19 cellular contexts compared by ENCODE assay signal in the genomic region with DNA sequence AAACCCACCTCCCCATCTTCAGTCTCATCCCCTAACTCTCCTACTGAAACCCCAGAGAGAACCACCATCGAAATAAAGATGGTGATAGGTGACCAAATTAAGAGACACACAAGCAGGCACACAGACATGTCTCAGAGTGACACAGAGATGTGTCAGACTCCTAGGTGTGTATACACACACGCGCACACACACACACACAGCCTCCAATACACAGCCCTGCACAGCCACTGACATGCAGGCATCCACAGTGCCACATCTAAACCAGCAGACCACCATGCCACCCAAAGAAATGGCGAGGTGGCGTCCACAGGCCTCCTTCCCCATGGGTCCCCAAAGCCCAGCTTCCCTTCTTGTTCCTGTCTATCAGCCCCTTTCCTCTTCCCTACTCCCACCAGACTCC. TPM values are rescaled to one million over a fixed set of nuclear protein-coding genes. Genes with fewer than 3 reads are reported as not detected.
A peak's percentile ranks its signal among the peaks of the same experiment; 100 is the strongest.
DNase-seq lines count a peak whose midpoint lies in the region; ATAC-seq, FAIRE-seq and TF ChIP-seq lines count a peak whose summit lies in the region.
"Had no signal": no experiment of that assay in that cellular context is flagged by ENCODE, and none has a peak within 500 bp of the region (broad histone marks: within the 10 kb centered on the region; RNA-seq: fewer than 3 reads in every experiment).

No MANE protein-coding gene starts in this region.

- H3K9me3 ChIP-seq in BLaER1 (no peaks in the 10 kb centered on the region), GM12878 (replicated peaks; ENCODE audit: control insufficient read depth, insufficient read depth, low read length) (no peaks in the 10 kb centered on the region), neural progenitor cell (ENCODE audit: low read depth) (no peaks in the 10 kb centered on the region), uterus (no peaks in the 10 kb centered on the region), upper lobe of left lung (no peaks in the 10 kb centered on the region)
- H3K9me3 ChIP-seq: A549 had no signal

- H3K4me1 Mint-ChIP-seq in neural progenitor cell: peaks cover 53% of the 10 kb centered on the region
- H3K4me1 Mint-ChIP-seq in stimulated activated effector memory CD8-positive, alpha-beta T cell treated with anti-CD3 and anti-CD28 coated beads, Interleukin-12 subunit alpha, Interleukin-12 subunit beta, amount 100 ng/mL, for 72 hours: peaks cover 19% of the 10 kb centered on the region
- H3K4me1 Mint-ChIP-seq in activated CD4-positive, alpha-beta memory T cell treated with anti-CD3 and anti-CD28 coated beads, Interleukin-2, amount 10 ng/mL, durations not matched to agents 7 days and 5 days: peaks cover 6% of the 10 kb centered on the region

- H3K4me2 ChIP-seq in BLaER1 (peak overlapping the region; percentile 96), GM12878 (ENCODE audit: control insufficient read depth, insufficient read depth) (no peak overlapping the region), neural progenitor cell (no peak overlapping the region)
- H3K4me2 ChIP-seq: A549, GM23338 had no signal

- ATAC-seq in GM12878: no peak
- no peak for ATAC-seq in stimulated activated effector memory CD8-positive, alpha-beta T cell treated with anti-CD3 and anti-CD28 coated beads, Interleukin-12 subunit alpha, Interleukin-12 subunit beta, amount 100 ng/mL, for 72 hours
- no peak for ATAC-seq in upper lobe of left lung (ENCODE audit: low FRiP score in 2 of 2)
- ATAC-seq in GM18868 (IDR thresholded peaks at IDR 0.05; ENCODE audit: unreplicated experiment): no peak
- ATAC-seq: A549 had no signal

- FAIRE-seq in GM12878 (lab: Jason Lieb, UNC): no peak
- FAIRE-seq: A549, H54 had no signal

- no peak overlapping the region; the same call in 1 of the 2 replicates for H3K9ac ChIP-seq in BLaER1
- no peak overlapping the region for H3K9ac ChIP-seq in GM12878 (ENCODE audit: control insufficient read depth, insufficient read depth, low read length)
- H3K9ac ChIP-seq in neural progenitor cell: no peak overlapping the region

- no peak for TF ChIP-seq EP300 in GM12878 (IDR thresholded peaks at IDR 0.05; ENCODE audit: borderline replicate concordance in 1 of 2, control insufficient read depth in 1 of 2, low read depth in 2 of 2, low read length in 2 of 2)
- TF ChIP-seq EP300 in upper lobe of left lung (IDR thresholded peaks at IDR 0.05): no peak

- H3K4me3 Mint-ChIP-seq in neural progenitor cell: no peak overlapping the region
- no peak overlapping the region for H3K4me3 Mint-ChIP-seq in stimulated activated effector memory CD8-positive, alpha-beta T cell treated with anti-CD3 and anti-CD28 coated beads, Interleukin-12 subunit alpha, Interleukin-12 subunit beta, amount 100 ng/mL, for 72 hours
- no peak overlapping the region for H3K4me3 Mint-ChIP-seq in activated CD4-positive, alpha-beta memory T cell treated with anti-CD3 and anti-CD28 coated beads, Interleukin-2, amount 10 ng/mL, durations not matched to agents 7 days and 5 days
- H3K4me3 Mint-ChIP-seq: CD4-positive, CD25-positive, alpha-beta regulatory T cell; CD8-positive, alpha-beta memory T cell; GM23338 had no signal

- H3F3A ChIP-seq in neural progenitor cell (ENCODE audit: low read depth): no peaks in the 10 kb centered on the region

- H3K27ac ChIP-seq in BLaER1: peak overlapping the region; percentile 78
- no peak overlapping the region for H3K27ac ChIP-seq in GM12878 (ENCODE audit: control insufficient read depth, insufficient read depth)
- H3K27ac ChIP-seq in neural progenitor cell: no peak overlapping the region
- H3K27ac ChIP-seq in uterus: no peak overlapping the region
- no peak overlapping the region for H3K27ac ChIP-seq in upper lobe of left lung
- H3K27ac ChIP-seq: 22Rv1, A549, HL-60 had no signal

- no peaks in the 10 kb centered on the region for H3K36me3 Mint-ChIP-seq in neural progenitor cell
- no peaks in the 10 kb centered on the region for H3K36me3 Mint-ChIP-seq in stimulated activated effector memory CD8-positive, alpha-beta T cell treated with anti-CD3 and anti-CD28 coated beads, Interleukin-12 subunit alpha, Interleukin-12 subunit beta, amount 100 ng/mL, for 72 hours
- H3K36me3 Mint-ChIP-seq in activated CD4-positive, alpha-beta memory T cell treated with anti-CD3 and anti-CD28 coated beads, Interleukin-2, amount 10 ng/mL, durations not matched to agents 7 days and 5 days (ENCODE audit: low read depth): no peaks in the 10 kb centered on the region
- H3K36me3 Mint-ChIP-seq: CD4-positive, CD25-positive, alpha-beta regulatory T cell had no signal

- SMC1A ChIA-PET in GM12878 (lab: Charles Lee; ENCODE audit: uncharacterized antibody, unreplicated experiment): no interaction called here

- RAD21 ChIA-PET in GM12878 (lab: Charles Lee; ENCODE audit: unreplicated experiment): no interaction called here

- H3K27me3 ChIP-seq in BLaER1: no peaks in the 10 kb centered on the region
- peaks cover 0 to 2% of the 10 kb centered on the region in 2 experiments for H3K27me3 ChIP-seq in GM12878 (replicated peaks in 1 of 2; ENCODE audit: control insufficient read depth in 2 of 2, insufficient read depth in 2 of 2, low read length in 1 of 2)
- H3K27me3 ChIP-seq in neural progenitor cell: peaks cover 37% of the 10 kb centered on the region
- H3K27me3 ChIP-seq in uterus: no peaks in the 10 kb centered on the region
- H3K27me3 ChIP-seq in upper lobe of left lung: no peaks in the 10 kb centered on the region

- POLR2A ChIA-PET in GM12878 (lab: Charles Lee): interaction anchor here (0.6 kb wide), 1 partner anchor 27 kb away, joined by 3 read pairs; no protein-coding TSS in a partner anchor
- POLR2A ChIA-PET in activated CD4-positive, alpha-beta memory T cell treated with anti-CD3 and anti-CD28 coated beads, Interleukin-2, amount 10 ng/mL, durations not matched to agents 7 days and 5 days (lab: Charles Lee): no interaction called here

- TF ChIP-seq POLR2A in GM12878 (IDR thresholded peaks at IDR 0.05; ENCODE audit: low read depth, low read length) (no peak), uterus (IDR thresholded peaks at IDR 0.05) (no peak), upper lobe of left lung (IDR thresholded peaks at IDR 0.05) (no peak)

- H3K36me3 ChIP-seq in BLaER1 (no peaks in the 10 kb centered on the region), GM12878 (ENCODE audit: control insufficient read depth in 2 of 2, insufficient read depth in 2 of 2, low read length in 1 of 2) (no peaks in the 10 kb centered on the region), neural progenitor cell (no peaks in the 10 kb centered on the region), uterus (no peaks in the 10 kb centered on the region), upper lobe of left lung (no peaks in the 10 kb centered on the region)

- H4K20me1 ChIP-seq in BLaER1 (no peaks in the 10 kb centered on the region), GM12878 (ENCODE audit: control insufficient read depth, insufficient read depth) (no peaks in the 10 kb centered on the region), neural progenitor cell (ENCODE audit: low read depth) (no peaks in the 10 kb centered on the region)

- TF ChIP-seq CTCF in GM12878 (IDR thresholded peaks at IDR 0.05 in 2 of 3, conservative IDR thresholded peaks at IDR 0.05 in 1 of 3; ENCODE audit: control insufficient read depth in 2 of 3, extremely low read depth in 1 of 3, insufficient read depth in 1 of 3, low read depth in 3 of 3, low read length in 3 of 3): no peak
- no peak for TF ChIP-seq CTCF in neural progenitor cell (IDR thresholded peaks at IDR 0.05)
- TF ChIP-seq CTCF in uterus (IDR thresholded peaks at IDR 0.05): no peak
- no peak for TF ChIP-seq CTCF in upper lobe of left lung (IDR thresholded peaks at IDR 0.05)

- peak overlapping the region; percentile 53 for H3K27ac Mint-ChIP-seq in neural progenitor cell
- peak overlapping the region; percentile 72 for H3K27ac Mint-ChIP-seq in stimulated activated effector memory CD8-positive, alpha-beta T cell treated with anti-CD3 and anti-CD28 coated beads, Interleukin-12 subunit alpha, Interleukin-12 subunit beta, amount 100 ng/mL, for 72 hours
- no peak overlapping the region for H3K27ac Mint-ChIP-seq in activated CD4-positive, alpha-beta memory T cell treated with anti-CD3 and anti-CD28 coated beads, Interleukin-2, amount 10 ng/mL, durations not matched to agents 7 days and 5 days
- H3K27ac Mint-ChIP-seq: GM23338 had no signal

- 56% methylated on average over 5 of the region's 5 CpGs for WGBS in GM12878 (ENCODE audit: insufficient coverage, insufficient replicate concordance, low lambda C conversion rate, missing lambda C conversion rate)
- 93 to 94% methylated on average over 5 of the region's 5 CpGs for WGBS in upper lobe of left lung, 2 donors

- no peak for TF ChIP-seq RAD21 in GM12878 (IDR thresholded peaks at IDR 0.05; ENCODE audit: insufficient read depth, low read depth, low read length)

- DNase-seq in GM12878 (ENCODE audit: low read depth, low spot score): no peak
- DNase-seq in neural progenitor cell (ENCODE audit: low spot score): no peak
- no peak for DNase-seq in stimulated activated effector memory CD8-positive, alpha-beta T cell treated with anti-CD3 and anti-CD28 coated beads, Interleukin-12 subunit alpha, Interleukin-12 subunit beta, amount 100 ng/mL, for 72 hours (ENCODE audit: low spot score in 2 of 2)
- no peak for DNase-seq in uterus
- no peak for DNase-seq in activated CD4-positive, alpha-beta memory T cell treated with anti-CD3 and anti-CD28 coated beads, Interleukin-2, amount 10 ng/mL, durations not matched to agents 7 days and 5 days
- DNase-seq in upper lobe of left lung: no peak
- DNase-seq: CD4-positive, CD25-positive, alpha-beta regulatory T cell; CD8-positive, alpha-beta memory T cell; DMS 273 treated with DMSO at 0.1 percent for 48 hours; EL; HCEC 1CT had no signal

- CTCF ChIA-PET in GM12878 (lab: Yijun Ruan, JAX): interaction anchor here (1.4 to 1.5 kb wide), 3 partner anchors 9 to 246 kb away, joined by 3 to 4 read pairs (median 4); no protein-coding TSS in a partner anchor
- CTCF ChIA-PET in activated CD4-positive, alpha-beta memory T cell treated with anti-CD3 and anti-CD28 coated beads, Interleukin-2, amount 10 ng/mL, durations not matched to agents 7 days and 5 days (lab: Charles Lee): no interaction called here

- intact Hi-C loops in GM12878 (cut with micrococcal nuclease; ENCODE audit: unreplicated experiment): no loop called here
- intact Hi-C loops in uterus (cut with DNase I; ENCODE audit: low total_unique reads): no loop called here

- no TSS peak for BruUV-seq in GM12878 (replicated peaks; lab: Mats Ljungman, UMichigan)

- H3K9me3 Mint-ChIP-seq in neural progenitor cell: no peaks in the 10 kb centered on the region
- no peaks in the 10 kb centered on the region for H3K9me3 Mint-ChIP-seq in stimulated activated effector memory CD8-positive, alpha-beta T cell treated with anti-CD3 and anti-CD28 coated beads, Interleukin-12 subunit alpha, Interleukin-12 subunit beta, amount 100 ng/mL, for 72 hours
- no peaks in the 10 kb centered on the region for H3K9me3 Mint-ChIP-seq in activated CD4-positive, alpha-beta memory T cell treated with anti-CD3 and anti-CD28 coated beads, Interleukin-2, amount 10 ng/mL, durations not matched to agents 7 days and 5 days
- H3K9me3 Mint-ChIP-seq: CD8-positive, alpha-beta memory T cell; GM23338 had no signal

- peaks cover 7% of the 10 kb centered on the region for H3K27me3 Mint-ChIP-seq in neural progenitor cell (ENCODE audit: insufficient read depth, low read depth)
- H3K27me3 Mint-ChIP-seq in activated CD4-positive, alpha-beta memory T cell treated with anti-CD3 and anti-CD28 coated beads, Interleukin-2, amount 10 ng/mL, durations not matched to agents 7 days and 5 days: peaks cover 69% of the 10 kb centered on the region

- in situ Hi-C loops in GM12878 (cut with MboI): no loop called here

- H3K79me2 ChIP-seq in GM12878 (ENCODE audit: control insufficient read depth, insufficient read depth, low read length) (no peaks in the 10 kb centered on the region), neural progenitor cell (ENCODE audit: low read depth) (no peaks in the 10 kb centered on the region)

- H3K4me3 ChIP-seq in BLaER1: peak overlapping the region; percentile 39; the same call in 1 of the 2 replicates
- no peak overlapping the region for H3K4me3 ChIP-seq in GM12878
- H3K4me3 ChIP-seq in neural progenitor cell: no peak overlapping the region
- no peak overlapping the region for H3K4me3 ChIP-seq in uterus
- H3K4me3 ChIP-seq in upper lobe of left lung: no peak overlapping the region
- H3K4me3 ChIP-seq: A549, GM23338 had no signal

- H3K4me1 ChIP-seq in BLaER1 (peaks cover 66% of the 10 kb centered on the region), GM12878 (ENCODE audit: control insufficient read depth, insufficient read depth, low read length) (0 out of 2 replicates have a peak, but pooled peaks cover 3% of the 10 kb centered on the region), neural progenitor cell (peaks cover 19% of the 10 kb centered on the region), uterus (no peaks in the 10 kb centered on the region), upper lobe of left lung (no peaks in the 10 kb centered on the region)
- H3K4me1 ChIP-seq: A549 had no signal

- H2AFZ ChIP-seq in GM12878 (ENCODE audit: control insufficient read depth, low read depth, low read length) (no peak overlapping the region), neural progenitor cell (replicated peaks) (no peak overlapping the region)
- H2AFZ ChIP-seq: GM23338 had no signal

RNA-seq across cellular contexts. Expression of a gene that starts 27.4 kb away (rescaled TPM):
- 1.8 and 2.7 TPM in 2 replicates for total RNA-seq in GM12878 (2013; cell fraction: nucleolus; rRNA removed)
- total RNA-seq in GM12878 (2014; rRNA removed) (0.06 TPM in 1 of 2 replicates, not detected in the other), GM12878 (2014; rRNA removed; fragmentation: Illumina TruSeq; extraction: Trizol) (0.18 and 0.22 TPM in 2 replicates), GM12878 (2021) (0.29 and 0.74 TPM in 2 replicates), neural progenitor cell (ENCODE audit: low replicate concordance) (2.2 and 9.2 TPM in 2 replicates), uterus (10 to 100 TPM in 2 of 4 donors, 1 to 10 TPM in 1, under 1 TPM in 1; 0.88 to 48.4 (median 12.6) TPM), upper lobe of left lung (10 to 100 TPM in 1 of 6 donors, 1 to 10 TPM in 2, under 1 TPM in 1, not detected in 2; 0.59 to 21.6 (median 2.9) TPM)
- polyA plus RNA-seq in GM12878 (2011; ENCODE audit: low read depth): not detected
- polyA plus RNA-seq in GM12878 (2011; rRNA removed) (1.1 and 1.4 TPM in 2 replicates), GM12878 (2014; fragmentation: Illumina TruSeq; extraction: Trizol) (0.09 TPM in 1 of 2 replicates, not detected in the other), GM12878 (2014; fragmentation: Nextera tagmentation; extraction: Ambion mirVana) (under 1 TPM; 0.03 to 0.07 TPM), GM12878 (2014; rRNA removed) (0.08 and 0.28 TPM in 2 replicates), GM12878 (2016; fragmentation: Nextera tagmentation; extraction: Ambion mirVana) (under 1 TPM; 0.24 to 0.52 TPM)
- polyA plus RNA-seq in GM12878 (2011; cell fraction: cytosol; rRNA removed): 2.2 and 2.7 TPM in 2 replicates
- 8.3 and 17.7 TPM in 2 replicates for polyA plus RNA-seq in GM12878 (2011; cell fraction: nucleus; rRNA removed)
- polyA plus RNA-seq in GM12878 (2012): 0.11 and 0.32 TPM in 2 replicates
- 11.6 and 16.6 TPM in 2 replicates for polyA minus RNA-seq in GM12878 (2011; rRNA and poly(A)+ RNA removed)
- polyA minus RNA-seq in GM12878 (2011; cell fraction: cytosol; rRNA and poly(A)+ RNA removed): 9.4 and 11.8 TPM in 2 replicates
- polyA minus RNA-seq in GM12878 (2011; cell fraction: nucleus; rRNA and poly(A)+ RNA removed): 5.4 and 16.4 TPM in 2 replicates
- total RNA-seq in activated CD4-positive, alpha-beta memory T cell treated with anti-CD3 and anti-CD28 coated beads, Interleukin-2, amount 10 ng/mL, durations not matched to agents 7 days and 5 days: under 1 TPM in 1 of 2 experiments, not detected in 1; 0.08 TPM
- polyA plus RNA-seq: CD4-positive, CD25-positive, alpha-beta regulatory T cell; CD8-positive, alpha-beta memory T cell had no signal

RNA-seq across cellular contexts. Expression of a gene that starts 48.4 kb away (rescaled TPM):
- 17.4 and 18.5 TPM in 2 replicates for total RNA-seq in GM12878 (2013; cell fraction: nucleolus; rRNA removed)
- total RNA-seq in GM12878 (2014; rRNA removed) (5.5 and 6.8 TPM in 2 replicates), GM12878 (2014; rRNA removed; fragmentation: Illumina TruSeq; extraction: Trizol) (1.7 and 3.0 TPM in 2 replicates), GM12878 (2021) (8.3 and 9.0 TPM in 2 replicates), neural progenitor cell (ENCODE audit: low replicate concordance) (0.06 and 1.8 TPM in 2 replicates), uterus (10 to 100 TPM in 3 of 4 donors, 1 to 10 TPM in 1; 3.2 to 72.8 (median 23.3) TPM), upper lobe of left lung (10 to 100 TPM; 20.5 to 80.7 (median 33.9) TPM)
- polyA plus RNA-seq in GM12878 (2011; ENCODE audit: low read depth): 4.3 TPM
- polyA plus RNA-seq in GM12878 (2011; rRNA removed) (3.0 and 6.2 TPM in 2 replicates), GM12878 (2014; fragmentation: Illumina TruSeq; extraction: Trizol) (2.6 and 2.7 TPM in 2 replicates), GM12878 (2014; fragmentation: Nextera tagmentation; extraction: Ambion mirVana) (under 1 TPM; 0.26 to 0.66 TPM), GM12878 (2014; rRNA removed) (7.0 and 11.2 TPM in 2 replicates), GM12878 (2016; fragmentation: Nextera tagmentation; extraction: Ambion mirVana) (1 to 10 TPM; 4.5 to 6.4 TPM)
- 6.3 and 8.3 TPM in 2 replicates for polyA plus RNA-seq in GM12878 (2011; cell fraction: cytosol; rRNA removed)
- polyA plus RNA-seq in GM12878 (2011; cell fraction: nucleus; rRNA removed): 39.4 and 45.3 TPM in 2 replicates
- 7.1 and 14.4 TPM in 2 replicates for polyA plus RNA-seq in GM12878 (2012)
- 2.6 and 3.7 TPM in 2 replicates for polyA minus RNA-seq in GM12878 (2011; rRNA and poly(A)+ RNA removed)
- 2.1 and 3.2 TPM in 2 replicates for polyA minus RNA-seq in GM12878 (2011; cell fraction: cytosol; rRNA and poly(A)+ RNA removed)
- polyA minus RNA-seq in GM12878 (2011; cell fraction: nucleus; rRNA and poly(A)+ RNA removed): 5.0 and 6.9 TPM in 2 replicates
- 100 to 1,000 TPM; 179 to 183 TPM for total RNA-seq in activated CD4-positive, alpha-beta memory T cell treated with anti-CD3 and anti-CD28 coated beads, Interleukin-2, amount 10 ng/mL, durations not matched to agents 7 days and 5 days
- total RNA-seq: HT1080 had no signal
